Comparison of ENCODE assay signal across 10 cellular contexts in the genomic region with DNA sequence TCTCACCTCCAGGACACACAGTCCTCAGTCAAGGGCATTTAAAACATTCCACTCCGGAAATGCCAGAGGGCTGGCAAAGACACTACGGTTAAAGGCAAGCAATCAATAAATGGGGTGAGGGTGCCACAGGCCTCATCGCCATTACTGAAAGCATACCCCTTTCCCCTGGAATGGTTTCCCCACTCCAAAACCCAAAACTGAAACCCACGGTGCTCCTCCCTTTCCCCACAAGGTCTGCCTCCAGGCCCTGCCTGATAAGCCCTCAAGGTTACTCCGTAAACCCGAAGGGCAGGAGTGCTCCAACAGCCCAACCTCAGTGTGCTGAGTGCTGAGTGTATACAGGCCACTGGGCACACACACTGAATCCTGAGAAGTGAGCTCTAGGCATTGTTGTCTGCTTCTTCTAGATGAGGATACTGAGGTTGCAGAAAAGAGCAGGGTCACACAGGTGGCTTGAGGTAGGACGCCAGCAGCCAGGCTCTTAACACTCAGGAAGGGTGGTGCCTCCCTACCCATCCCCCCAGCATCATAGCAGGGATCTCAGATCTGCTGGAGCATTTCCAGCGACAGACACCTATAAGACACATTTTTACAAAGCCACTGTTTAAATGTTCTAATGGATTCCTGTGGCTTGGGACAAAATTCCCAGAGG. TPM values are rescaled to one million over a fixed set of nuclear protein-coding genes. Genes with fewer than 3 reads are reported as not detected.
DNase-seq lines count a peak whose midpoint lies in the region; ATAC-seq and TF ChIP-seq lines count a peak whose summit lies in the region.
"Had no signal": no experiment of that assay in that cellular context is flagged by ENCODE, and none has a peak within 500 bp of the region (broad histone marks: within the 10 kb centered on the region; RNA-seq: fewer than 3 reads in every experiment).

No MANE protein-coding gene starts in this region.

- H2AFZ ChIP-seq in neuronal stem cell (ENCODE audit: low read length): no peak overlapping the region

- H3K23ac ChIP-seq in neuronal stem cell (ENCODE audit: low read depth, low read length, poor library complexity): no peak overlapping the region

- H3K27ac Mint-ChIP-seq in IgD-negative memory B cell: peak overlapping the region; percentile 89 to 95 (median 94)
- peak overlapping the region; percentile 83 for H3K27ac Mint-ChIP-seq in effector memory CD8-positive, alpha-beta T cell

- H3K79me1 ChIP-seq in neuronal stem cell (ENCODE audit: low read depth, low read length): peaks cover 25% of the 10 kb centered on the region

- peaks cover 6 to 88% of the 10 kb centered on the region in 2 donors for H3K36me3 ChIP-seq in neuronal stem cell (replicated peaks in 1 of 2; ENCODE audit: control insufficient read depth in 2 of 2, insufficient read depth in 2 of 2, low read length in 2 of 2)

- H3K4me2 ChIP-seq in neuronal stem cell (ENCODE audit: insufficient read depth, low read length, poor library complexity, severe bottlenecking): no peak overlapping the region

- ATAC-seq in effector memory CD8-positive, alpha-beta T cell (replicated peaks): no peak
- ATAC-seq in GM18858 (IDR thresholded peaks at IDR 0.05; ENCODE audit: unreplicated experiment): no peak

- TF ChIP-seq CTCF in GM12865 (IDR thresholded peaks at IDR 0.05; ENCODE audit: insufficient read depth, low read depth, low read length, missing control alignments): no peak

- no peak overlapping the region for H2BK15ac ChIP-seq in neuronal stem cell (ENCODE audit: low read length)

- no peak overlapping the region for H3K18ac ChIP-seq in neuronal stem cell (ENCODE audit: low read length)

- H3K4me3 Mint-ChIP-seq in IgD-negative memory B cell: peak overlapping the region; percentile 75 to 94 (median 87)
- H3K4me3 Mint-ChIP-seq in effector memory CD8-positive, alpha-beta T cell: peak overlapping the region in 1 of 2 donors; percentile 41

- no peaks in the 10 kb centered on the region for H3K27me3 ChIP-seq in neuronal stem cell (ENCODE audit: control insufficient read depth in 3 of 3, insufficient read depth in 3 of 3, low read depth in 1 of 3, low read length in 3 of 3)

- no peaks in the 10 kb centered on the region for H3K9me3 ChIP-seq in neuronal stem cell (replicated peaks in 1 of 2; ENCODE audit: control insufficient read depth in 2 of 2, insufficient read depth in 1 of 2, low read depth in 1 of 2, low read length in 2 of 2)

- H3K4me1 Mint-ChIP-seq in IgD-negative memory B cell: peaks cover 45 to 64% (median 50%) of the 10 kb centered on the region in 3 donors
- peaks cover 67 to 75% of the 10 kb centered on the region in 2 donors for H3K4me1 Mint-ChIP-seq in effector memory CD8-positive, alpha-beta T cell (ENCODE audit: low read depth in 2 of 2)

- no peaks in the 10 kb centered on the region for H3K27me3 Mint-ChIP-seq in IgD-negative memory B cell
- H3K27me3 Mint-ChIP-seq in effector memory CD8-positive, alpha-beta T cell: no peaks in the 10 kb centered on the region

- H4K8ac ChIP-seq in neuronal stem cell (ENCODE audit: low read depth, low read length): no peak overlapping the region

- no peaks in the 10 kb centered on the region for H3K9me3 Mint-ChIP-seq in IgD-negative memory B cell
- no peaks in the 10 kb centered on the region for H3K9me3 Mint-ChIP-seq in effector memory CD8-positive, alpha-beta T cell

- H3K14ac ChIP-seq in neuronal stem cell (ENCODE audit: low read length): no peak overlapping the region

- H2BK120ac ChIP-seq in neuronal stem cell (ENCODE audit: low read depth, low read length): no peak overlapping the region

- DNase-seq in GM12865 (ENCODE audit: low read depth): peak; percentile 62
- no peak for DNase-seq in effector memory CD8-positive, alpha-beta T cell
- no peak for DNase-seq in neuronal stem cell (ENCODE audit: low spot score)
- DNase-seq in DMS53 (lab: John Stamatoyannopoulos, UW): no peak
- DNase-seq in NCI-H1436 treated with DMSO at 0.1 percent for 48 hours (lab: John Stamatoyannopoulos, UW): no peak
- DNase-seq in KG1 (lab: John Stamatoyannopoulos, UW): no peak
- DNase-seq: effector CD4-positive, alpha-beta T cell; NCI-H187 treated with DMSO at 0.1 percent for 48 hours had no signal

- no peak overlapping the region for H4K91ac ChIP-seq in neuronal stem cell (ENCODE audit: low read depth, low read length, poor library complexity)

- H2BK12ac ChIP-seq in neuronal stem cell (ENCODE audit: low read length): no peak overlapping the region

- H2BK5ac ChIP-seq in neuronal stem cell (ENCODE audit: low read length): no peak overlapping the region

- H3K4me1 ChIP-seq in neuronal stem cell (ENCODE audit: control insufficient read depth in 2 of 2, insufficient read depth in 1 of 2, low read depth in 1 of 2, low read length in 2 of 2): peaks cover 43 to 60% of the 10 kb centered on the region in 2 donors

- H3K36me3 Mint-ChIP-seq in IgD-negative memory B cell: peaks cover 2% of the 10 kb centered on the region
- H3K36me3 Mint-ChIP-seq in effector memory CD8-positive, alpha-beta T cell (ENCODE audit: insufficient read depth): peaks cover 18% of the 10 kb centered on the region

- WGBS in neuronal stem cell (ENCODE audit: extremely low coverage in 2 of 2, insufficient read length in 2 of 2, insufficient replicate concordance in 1 of 2), 2 donors: no CpG with 5 or more reads among the region's 8 CpGs

- peak overlapping the region; percentile 8 for H2AK5ac ChIP-seq in neuronal stem cell (ENCODE audit: low read depth, low read length)

- H3K9ac ChIP-seq in neuronal stem cell (ENCODE audit: low read depth, low read length, poor library complexity): no peak overlapping the region

- H3K27ac ChIP-seq in neuronal stem cell (replicated peaks; ENCODE audit: low read length): no peak overlapping the region

- H3K4ac ChIP-seq in neuronal stem cell (ENCODE audit: low read length): no peak overlapping the region

- H3K4me3 ChIP-seq in GM12865 (ENCODE audit: low read depth, low read length) (peak overlapping the region; percentile 47), neuronal stem cell (ENCODE audit: low read length in 2 of 2) (no peak overlapping the region)

RNA-seq across cellular contexts. Expression of gene SSBP3, which starts 29.0 kb away (rescaled TPM):
- 6.6 TPM for polyA plus RNA-seq in IgD-negative memory B cell
- polyA plus RNA-seq in neuronal stem cell (2013, experiment 1 of 2): 127 TPM
- polyA plus RNA-seq in neuronal stem cell (2013, experiment 2 of 2): 133 TPM
